In the genomic region with DNA sequence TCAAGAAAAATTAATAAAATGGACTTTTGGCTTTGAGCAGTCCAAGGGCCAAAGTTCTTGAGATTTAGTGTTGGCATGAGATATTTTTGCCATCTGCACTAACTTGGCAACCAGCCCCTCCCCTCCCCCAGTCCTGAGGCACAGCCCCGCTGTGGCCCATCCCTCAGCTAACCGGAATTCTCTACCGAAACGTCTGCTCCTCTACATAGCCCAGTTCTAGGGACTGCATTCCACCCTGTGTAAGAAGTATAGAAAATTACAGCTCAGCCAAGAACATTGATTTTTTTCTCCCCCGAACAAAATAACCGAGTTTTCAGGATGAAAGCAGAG, we compare ENCODE assay signal across 23 cellular contexts.
DNase-seq lines count a peak whose midpoint lies in the region; ATAC-seq and TF ChIP-seq lines count a peak whose summit lies in the region.
"Had no signal": no experiment of that assay in that cellular context is flagged by ENCODE, and none has a peak within 500 bp of the region (broad histone marks: within the 10 kb centered on the region; RNA-seq: fewer than 3 reads in every experiment).

No MANE protein-coding gene starts in this region.

- TF ChIP-seq CTCF in right atrium auricular region (IDR thresholded peaks at IDR 0.05) (no peak), dorsolateral prefrontal cortex (IDR thresholded peaks at IDR 0.05 in 54 of 56, conservative IDR thresholded peaks at IDR 0.05 in 2 of 56; ENCODE audit: low read depth in 1 of 56, partially characterized antibody in 56 of 56) (no peak)

- H3K27me3 ChIP-seq in right cardiac atrium (ENCODE audit: control insufficient read depth, insufficient read depth) (no peaks in the 10 kb centered on the region), right atrium auricular region (no peaks in the 10 kb centered on the region), dorsolateral prefrontal cortex (no peaks in the 10 kb centered on the region), aorta (ENCODE audit: control insufficient read depth in 1 of 2, insufficient read depth in 2 of 2, low read length in 1 of 2) (no peaks in the 10 kb centered on the region)
- H3K27me3 ChIP-seq: BE2C; BLaER1 treated with 17β-estradiol and CSF1 and Interleukin-3, amounts not matched to agents 10 nM and 100 nM had no signal

- intact Hi-C loops in right cardiac atrium (cut with DNase I) = loop anchor here in 2 of 4 donors (10.0 kb wide), 1 partner anchor 283 kb away; no protein-coding TSS in a partner anchor
- intact Hi-C loops in dorsolateral prefrontal cortex (cut with DNase I) = no loop called here
- intact Hi-C loops in aorta (cut with DNase I) = no loop called here

- H3K9me3 ChIP-seq in right cardiac atrium (ENCODE audit: control insufficient read depth, low read length) (no peaks in the 10 kb centered on the region), right atrium auricular region (no peaks in the 10 kb centered on the region), aorta (ENCODE audit: control insufficient read depth, low read length) (no peaks in the 10 kb centered on the region)
- H3K9me3 ChIP-seq: A549; BE2C; BLaER1 treated with 17β-estradiol and CSF1 and Interleukin-3, amounts not matched to agents 10 nM and 100 nM had no signal

- H3K27ac ChIP-seq in right cardiac atrium (ENCODE audit: low read length) (no peak overlapping the region), right atrium auricular region (no peak overlapping the region), angular gyrus (ENCODE audit: low read depth, low read length) (peak overlapping the region; percentile 76), dorsolateral prefrontal cortex (peak overlapping the region; percentile 32 to 100 (median 84)), substantia nigra (ENCODE audit: low read depth, low read length, poor library complexity, severe bottlenecking) (peak overlapping the region; percentile 90), aorta (ENCODE audit: low read depth in 1 of 2, low read length in 2 of 2) (no peak overlapping the region)
- H3K27ac ChIP-seq: A549; BLaER1 treated with 17β-estradiol and CSF1 and Interleukin-3, amounts not matched to agents 10 nM and 100 nM; GM23248 had no signal

- no peaks in the 10 kb centered on the region for H3K9me3 Mint-ChIP-seq in activated T-helper 17 cell treated with anti-CD3 and anti-CD28 coated beads, Interleukin-2, amount 50 U/mL, for 72 hours
- H3K9me3 Mint-ChIP-seq: CD14-positive monocyte; CD4-positive, alpha-beta T cell; CD8-positive, alpha-beta memory T cell had no signal

- no peak for ATAC-seq in right cardiac atrium
- ATAC-seq in aorta (ENCODE audit: low FRiP score) = no peak
- ATAC-seq in activated T-helper 17 cell treated with anti-CD3 and anti-CD28 coated beads, Interleukin-2, amount 50 U/mL, for 72 hours (replicated peaks) = no peak
- ATAC-seq: A549 had no signal

- no peak overlapping the region for H3K4me3 Mint-ChIP-seq in activated T-helper 17 cell treated with anti-CD3 and anti-CD28 coated beads, Interleukin-2, amount 50 U/mL, for 72 hours
- H3K4me3 Mint-ChIP-seq: CD14-positive monocyte; CD4-positive, alpha-beta T cell; CD8-positive, alpha-beta memory T cell had no signal

- H3K36me3 Mint-ChIP-seq in activated T-helper 17 cell treated with anti-CD3 and anti-CD28 coated beads, Interleukin-2, amount 50 U/mL, for 72 hours (ENCODE audit: low read depth) = no peaks in the 10 kb centered on the region
- H3K36me3 Mint-ChIP-seq: CD14-positive monocyte; CD8-positive, alpha-beta memory T cell had no signal

- peaks cover 2% of the 10 kb centered on the region for H3K4me1 ChIP-seq in right cardiac atrium (ENCODE audit: control insufficient read depth, insufficient read depth, low read length)
- peaks cover 0 to 25% of the 10 kb centered on the region in 2 donors for H3K4me1 ChIP-seq in right atrium auricular region
- H3K4me1 ChIP-seq in aorta (ENCODE audit: control insufficient read depth in 1 of 2, insufficient read depth in 2 of 2, low read length in 2 of 2) = no peaks in the 10 kb centered on the region
- H3K4me1 ChIP-seq: BE2C had no signal

- no peaks in the 10 kb centered on the region for H3K36me3 ChIP-seq in right atrium auricular region
- no peaks in the 10 kb centered on the region for H3K36me3 ChIP-seq in aorta (ENCODE audit: control insufficient read depth in 1 of 2, insufficient read depth in 2 of 2, low read length in 1 of 2)
- H3K36me3 ChIP-seq: BLaER1 treated with 17β-estradiol and CSF1 and Interleukin-3, amounts not matched to agents 10 nM and 100 nM had no signal

- H3K4me3 ChIP-seq in right cardiac atrium (ENCODE audit: low read length) (no peak overlapping the region), right atrium auricular region (no peak overlapping the region), dorsolateral prefrontal cortex (no peak overlapping the region), aorta (ENCODE audit: low read length in 2 of 2) (no peak overlapping the region)
- H3K4me3 ChIP-seq: A549; BLaER1 treated with 17β-estradiol and CSF1 and Interleukin-3, amounts not matched to agents 10 nM and 100 nM; GM23248 had no signal

- H3K4me1 Mint-ChIP-seq in activated T-helper 17 cell treated with anti-CD3 and anti-CD28 coated beads, Interleukin-2, amount 50 U/mL, for 72 hours = no peaks in the 10 kb centered on the region

- 82% methylated on average over 6 of the region's 6 CpGs for WGBS in right cardiac atrium
- 67 to 73% methylated on average over 6 of the region's 6 CpGs for whole genome bisulfite sequencing in aorta, 2 donors

- H3K27me3 Mint-ChIP-seq in activated T-helper 17 cell treated with anti-CD3 and anti-CD28 coated beads, Interleukin-2, amount 50 U/mL, for 72 hours = no peaks in the 10 kb centered on the region
- H3K27me3 Mint-ChIP-seq: CD4-positive, alpha-beta T cell; CD8-positive, alpha-beta memory T cell had no signal

- peak in 2 of 3 donors; percentile 10 to 36 for DNase-seq in right cardiac atrium
- DNase-seq in right atrium auricular region (ENCODE audit: low spot score) = no peak
- DNase-seq in dorsolateral prefrontal cortex = no peak
- peak in 1 of 49 donors; percentile 32 for DNase-seq in substantia nigra (lab: John Stamatoyannopoulos, UW)
- DNase-seq in aorta = no peak
- no peak for DNase-seq in MV-4-11 (lab: John Stamatoyannopoulos, UW)
- DNase-seq: 8988T; ACHN; AML-193; BE2C; CD4-positive, alpha-beta T cell; CD8-positive, alpha-beta memory T cell; DMS 273 treated with DMSO at 0.1 percent for 48 hours; DMS53; DMS79 treated with DMSO at 0.1 percent for 48 hours; GM23248; H7; HCEC 1CT had no signal

- no peak overlapping the region for H3K27ac Mint-ChIP-seq in activated T-helper 17 cell treated with anti-CD3 and anti-CD28 coated beads, Interleukin-2, amount 50 U/mL, for 72 hours
- H3K27ac Mint-ChIP-seq: CD14-positive monocyte; CD4-positive, alpha-beta T cell; CD8-positive, alpha-beta memory T cell had no signal

Comparison
In these comparisons a context has a peak if more than half of its experiments do, and no peak if none do; other contexts are left out.
1. DNase-seq: peak in right cardiac atrium (2 of 3); none in right atrium auricular region (single experiment), dorsolateral prefrontal cortex (0 of 10), aorta (0 of 2) and MV-4-11 (single experiment).
2. H3K27ac ChIP-seq: peak in angular gyrus (single experiment), dorsolateral prefrontal cortex (59 of 59) and substantia nigra (single experiment); none in right cardiac atrium (single experiment), right atrium auricular region (0 of 2) and aorta (0 of 2).